17 cellular contexts compared by ENCODE assay signal in genomic region chr19:31352782-31353651, GRCh38. TPM values are rescaled to one million over a fixed set of nuclear protein-coding genes. Genes with fewer than 3 reads are reported as not detected.
DNase-seq lines count a peak whose midpoint lies in the region; ATAC-seq, FAIRE-seq and TF ChIP-seq lines count a peak whose summit lies in the region.
"Had no signal": no experiment of that assay in that cellular context is flagged by ENCODE, and none has a peak within 500 bp of the region (broad histone marks: within the 10 kb centered on the region; RNA-seq: fewer than 3 reads in every experiment).

No MANE protein-coding gene starts in this region.

- POLR2A ChIA-PET in endothelial cell of umbilical vein (lab: Charles Lee): no interaction called here

- DNase-seq in CD14-positive monocyte (ENCODE audit: low spot score) (no peak), H9 (peak; percentile 56), endothelial cell of umbilical vein (ENCODE audit: low read depth, low spot score) (no peak), left lung (no peak), upper lobe of right lung (no peak), ureter (ENCODE audit: low spot score) (no peak), left colon (no peak)
- DNase-seq: BE2C, esophagus squamous epithelium, Karpas-422, NCI-H187 treated with DMSO at 0.1 percent for 48 hours, NCI-H82 had no signal

- H3K9me3 Mint-ChIP-seq in CD14-positive monocyte: peaks cover 0 to 30% (median 17%) of the 10 kb centered on the region in 7 donors
- H3K9me3 Mint-ChIP-seq in H9: no peaks in the 10 kb centered on the region; a peak in 2 of 5 replicates
- H3K9me3 Mint-ChIP-seq in nephron: no peaks in the 10 kb centered on the region

- CTCF ChIA-PET in endothelial cell of umbilical vein (lab: Charles Lee): interaction anchor here (1.6 kb wide), 1 partner anchor 871 kb away, joined by 5 read pairs; no protein-coding TSS in a partner anchor

- H3K4me3 Mint-ChIP-seq in CD14-positive monocyte (peak overlapping the region; percentile 58 to 97), H9 (peak overlapping the region; percentile 83 to 90), nephron (peak overlapping the region; percentile 97 to 98 (median 98))

- no peak overlapping the region for H3K23ac ChIP-seq in H9 (ENCODE audit: insufficient read length, low read depth, low read length)

- H3K27ac Mint-ChIP-seq in CD14-positive monocyte (no peak overlapping the region), H9 (no peak overlapping the region), nephron (peak overlapping the region; percentile 90 to 99 (median 99))

- H3K18ac ChIP-seq in H9 (ENCODE audit: insufficient read length, low read depth, low read length): no peak overlapping the region

- H4K20me1 ChIP-seq in H9 (ENCODE audit: control insufficient read depth, insufficient read depth, insufficient read length) (peaks cover 2% of the 10 kb centered on the region), endothelial cell of umbilical vein (replicated peaks; ENCODE audit: control insufficient read depth, extremely low read depth, insufficient read depth, low read length) (no peaks in the 10 kb centered on the region)

- H3K9me1 ChIP-seq in endothelial cell of umbilical vein (replicated peaks; ENCODE audit: control insufficient read depth, extremely low read depth, insufficient read depth, low read length): no peaks in the 10 kb centered on the region

- FAIRE-seq in endothelial cell of umbilical vein (lab: Jason Lieb, UNC): no peak
- FAIRE-seq: colon, G401.6, TTC549 had no signal

- BruUV-seq in endothelial cell of umbilical vein (replicated peaks; lab: Mats Ljungman, UMichigan): no TSS peak

- H4K91ac ChIP-seq in H9 (ENCODE audit: insufficient read length, low read depth, low read length): no peak overlapping the region

- H3K14ac ChIP-seq in H9 (ENCODE audit: insufficient read depth, low read length): no peak overlapping the region

- intact Hi-C loops in CD14-positive monocyte (cut with micrococcal nuclease) (loop anchor here (5.0 to 10.0 kb wide), 5 partner anchors 41 to 1229 kb away; partner anchors contain the start of gene PDCD5 (in 1 of the 2)), endothelial cell of umbilical vein (cut with micrococcal nuclease) (loop anchor here (5.0 kb wide), 1 partner anchor 36 kb away; no protein-coding TSS in a partner anchor), left lung (cut with DNase I) (no loop called here), upper lobe of right lung (cut with DNase I) (no loop called here), left colon (cut with DNase I, micrococcal nuclease) (no loop called here)

- H3K36me3 ChIP-seq in endothelial cell of umbilical vein (ENCODE audit: control insufficient read depth in 2 of 2, extremely low read depth in 1 of 2, insufficient read depth in 2 of 2, low read length in 2 of 2): no peaks in the 10 kb centered on the region
- H3K36me3 ChIP-seq in left lung: no peaks in the 10 kb centered on the region
- no peaks in the 10 kb centered on the region for H3K36me3 ChIP-seq in upper lobe of right lung
- H3K36me3 ChIP-seq: adrenal gland, BE2C, esophagus squamous epithelium had no signal

- H3K9ac ChIP-seq in H9 (ENCODE audit: extremely low read depth, insufficient read length, low read length) (peak overlapping the region; percentile 16), endothelial cell of umbilical vein (replicated peaks; ENCODE audit: extremely low read depth, insufficient read depth, low read length) (no peak overlapping the region)

- ATAC-seq in left lung (no peak), upper lobe of right lung (no peak), left colon (no peak)

- H2BK120ac ChIP-seq in H9 (ENCODE audit: low read depth, low read length, poor library complexity, severe bottlenecking): no peak overlapping the region

- peaks cover 55% of the 10 kb centered on the region for H3K4me1 Mint-ChIP-seq in CD14-positive monocyte
- H3K4me1 Mint-ChIP-seq in H9: peaks cover 58% of the 10 kb centered on the region in 2 experiments
- peaks cover 52% of the 10 kb centered on the region for H3K4me1 Mint-ChIP-seq in nephron

- no peak for TF ChIP-seq POLR2A in endothelial cell of umbilical vein (IDR thresholded peaks at IDR 0.05; ENCODE audit: low read depth, low read length)

- no peak overlapping the region for H2BK20ac ChIP-seq in H9 (ENCODE audit: low read depth, low read length, poor library complexity, severe bottlenecking)

- H2AFZ ChIP-seq in H9 (ENCODE audit: low read length) (no peak overlapping the region), endothelial cell of umbilical vein (ENCODE audit: low read depth, low read length) (no peak overlapping the region)

- H3K4ac ChIP-seq in H9 (ENCODE audit: low read depth, low read length): no peak overlapping the region

- peaks cover 56% of the 10 kb centered on the region for H3K23me2 ChIP-seq in H9 (ENCODE audit: insufficient read length, low read depth, low read length, poor library complexity, severe bottlenecking)

- H3K9me3 ChIP-seq in H9 (ENCODE audit: control insufficient read depth, low read depth, low read length) (no peaks in the 10 kb centered on the region), endothelial cell of umbilical vein (replicated peaks; ENCODE audit: control insufficient read depth, insufficient read depth, low read length) (no peaks in the 10 kb centered on the region), left lung (no peaks in the 10 kb centered on the region), upper lobe of right lung (no peaks in the 10 kb centered on the region)
- H3K9me3 ChIP-seq: adrenal gland, BE2C, esophagus squamous epithelium had no signal

- H3K27me3 ChIP-seq in H9 (ENCODE audit: insufficient read depth, low read length): peaks cover 42% of the 10 kb centered on the region
- H3K27me3 ChIP-seq in endothelial cell of umbilical vein (ENCODE audit: control insufficient read depth in 2 of 2, insufficient read depth in 2 of 2, low read length in 2 of 2): peaks cover 52 to 70% of the 10 kb centered on the region in 2 experiments
- H3K27me3 ChIP-seq in left lung: peaks cover 57 to 96% of the 10 kb centered on the region in 2 donors
- H3K27me3 ChIP-seq in upper lobe of right lung: peaks cover 67% of the 10 kb centered on the region

- dilution Hi-C loops in endothelial cell of umbilical vein (cut with MboI; ENCODE audit: extremely low pct_ligation_motif_present, low sequenced_read_pairs): no loop called here

- H2BK12ac ChIP-seq in H9 (ENCODE audit: insufficient read length, low read depth, low read length): no peak overlapping the region

- peak overlapping the region; percentile 94 for H3K4me2 ChIP-seq in H9 (ENCODE audit: insufficient read depth, insufficient read length, low read length)
- no peak overlapping the region for H3K4me2 ChIP-seq in endothelial cell of umbilical vein (ENCODE audit: insufficient read depth, low read length)

- TF ChIP-seq CTCF in CD14-positive monocyte (IDR thresholded peaks at IDR 0.05) (no peak), H9 (conservative IDR thresholded peaks at IDR 0.05) (no peak), endothelial cell of umbilical vein (IDR thresholded peaks at IDR 0.05; ENCODE audit: extremely low read depth in 1 of 2, insufficient read depth in 1 of 2, low read depth in 1 of 2, low read length in 2 of 2) (no peak), nephron (IDR thresholded peaks at IDR 0.05; ENCODE audit: unreplicated experiment in 3 of 3) (no peak), left lung (IDR thresholded peaks at IDR 0.05) (no peak), upper lobe of right lung (IDR thresholded peaks at IDR 0.05) (no peak)

- no peak overlapping the region for H3T11ph ChIP-seq in H9 (ENCODE audit: low read length)

- H3K36me3 Mint-ChIP-seq in CD14-positive monocyte: peaks cover 10 to 22% of the 10 kb centered on the region in 2 donors
- H3K36me3 Mint-ChIP-seq in H9 (ENCODE audit: insufficient read depth in 1 of 3, low read depth in 3 of 3): no peaks in the 10 kb centered on the region; a peak in 1 of 7 replicates
- H3K36me3 Mint-ChIP-seq in nephron (ENCODE audit: low read depth): no peaks in the 10 kb centered on the region

- H3K27ac ChIP-seq in H9 (ENCODE audit: insufficient read length, low read depth, low read length): no peak overlapping the region
- H3K27ac ChIP-seq in endothelial cell of umbilical vein (ENCODE audit: insufficient read depth, low read depth, low read length): no peak overlapping the region
- H3K27ac ChIP-seq in left lung: no peak overlapping the region
- H3K27ac ChIP-seq in upper lobe of right lung: no peak overlapping the region
- H3K27ac ChIP-seq: adrenal gland, esophagus squamous epithelium had no signal

- H3K4me3 ChIP-seq in endothelial cell of umbilical vein (replicated peaks in 1 of 3; ENCODE audit: insufficient read depth in 1 of 3, low read depth in 1 of 3, low read length in 3 of 3) (no peak overlapping the region), left lung (no peak overlapping the region), upper lobe of right lung (no peak overlapping the region)
- H3K4me3 ChIP-seq: adrenal gland had no signal

- H3K56ac ChIP-seq in H9 (ENCODE audit: insufficient read length, low read depth, low read length): no peak overlapping the region

- no peak overlapping the region for H4K8ac ChIP-seq in H9 (replicated peaks; ENCODE audit: insufficient read length, low read depth, low read length)

- peaks cover 2% of the 10 kb centered on the region; the same call in 1 of the 2 replicates for H3K79me2 ChIP-seq in H9 (ENCODE audit: insufficient read depth, low read length)
- H3K79me2 ChIP-seq in endothelial cell of umbilical vein (ENCODE audit: control insufficient read depth, insufficient read depth, low read length): no peaks in the 10 kb centered on the region

- peaks cover 67 to 81% (median 69%) of the 10 kb centered on the region in 3 donors for H3K27me3 Mint-ChIP-seq in CD14-positive monocyte (ENCODE audit: low read depth in 3 of 3)
- peaks cover 77% of the 10 kb centered on the region for H3K27me3 Mint-ChIP-seq in H9 (ENCODE audit: low read depth)
- H3K27me3 Mint-ChIP-seq in nephron (ENCODE audit: low read depth): peaks cover 70% of the 10 kb centered on the region

- no peaks in the 10 kb centered on the region for H3K79me1 ChIP-seq in H9 (ENCODE audit: insufficient read depth, low read depth, low read length, poor library complexity, severe bottlenecking)

- no peak overlapping the region for H4K5ac ChIP-seq in H9 (ENCODE audit: insufficient read length, low read depth, low read length)

- no peak overlapping the region for H2BK15ac ChIP-seq in H9 (ENCODE audit: low read depth, low read length)

- peaks cover 15% of the 10 kb centered on the region; the same call in 1 of the 2 replicates for H3K4me1 ChIP-seq in H9 (ENCODE audit: insufficient read depth, low read length)
- H3K4me1 ChIP-seq in endothelial cell of umbilical vein (ENCODE audit: control insufficient read depth, extremely low read depth, insufficient read depth, low read length): peaks cover 10% of the 10 kb centered on the region
- peaks cover 5 to 33% of the 10 kb centered on the region in 2 donors for H3K4me1 ChIP-seq in left lung
- H3K4me1 ChIP-seq in upper lobe of right lung: peaks cover 11% of the 10 kb centered on the region
- H3K4me1 ChIP-seq: BE2C had no signal

- no CpG with 5 or more reads among the region's 43 CpGs for WGBS in H9 (ENCODE audit: extremely low coverage, insufficient read length, low lambda C conversion rate)

- H2AK5ac ChIP-seq in H9 (ENCODE audit: insufficient read length, low read length): no peak overlapping the region

- H2BK5ac ChIP-seq in H9 (ENCODE audit: insufficient read length, low read length): no peak overlapping the region

RNA-seq across cellular contexts. Expression of gene TSHZ3, which starts 3.8 kb away (rescaled TPM):
- 1 to 10 TPM; 2.3 to 3.3 TPM for polyA plus RNA-seq in CD14-positive monocyte
- 3.2 and 4.1 TPM in 2 replicates for total RNA-seq in H9 (2021)
- 6.0 and 6.2 TPM in 2 replicates for total RNA-seq in endothelial cell of umbilical vein
- polyA plus RNA-seq in endothelial cell of umbilical vein: 0.97 and 1.2 TPM in 2 replicates
- 1.0 TPM in 2 replicates for polyA plus RNA-seq in endothelial cell of umbilical vein (2011; cell fraction: cytosol; rRNA removed)
- polyA plus RNA-seq in endothelial cell of umbilical vein (2011; cell fraction: nucleus; rRNA removed): 3.0 and 3.3 TPM in 2 replicates
- 0.29 and 0.47 TPM in 2 replicates for polyA plus RNA-seq in endothelial cell of umbilical vein (2012)
- polyA minus RNA-seq in endothelial cell of umbilical vein: 1.1 and 3.8 TPM in 2 replicates
- not detected for polyA minus RNA-seq in endothelial cell of umbilical vein (2011; cell fraction: cytosol; rRNA and poly(A)+ RNA removed)
- polyA minus RNA-seq in endothelial cell of umbilical vein (2011; cell fraction: nucleus; rRNA and poly(A)+ RNA removed): 1.5 and 1.9 TPM in 2 replicates
- 1 to 10 TPM; 6.7 to 7.0 TPM for total RNA-seq in left lung
- 5.8 TPM for total RNA-seq in upper lobe of right lung
- total RNA-seq in ureter: 23.6 TPM
- 1 to 10 TPM; 1.3 to 6.5 TPM for total RNA-seq in left colon

Comparison
In these comparisons a context has a peak if more than half of its experiments do, and no peak if none do; other contexts are left out.
1. H3K27ac Mint-ChIP-seq: peak in nephron (3 of 3); none in CD14-positive monocyte (0 of 7) and H9 (0 of 3).
2. intact Hi-C loops: an anchor here in CD14-positive monocyte (5.0 to 10.0 kb wide) and endothelial cell of umbilical vein (5.0 kb wide); none called in left lung, upper lobe of right lung and left colon.
3. Peak in every context shown above with its lines, with median percentiles within 50 percentile points of each other: H3K4me3 Mint-ChIP-seq.